In genomic region chr14:19011029-19011428, GRCh38 we compare ENCODE assay signal across 15 cellular contexts. TPM values are rescaled to one million over a fixed set of nuclear protein-coding genes. Genes with fewer than 3 reads are reported as not detected.
"Had no signal": no experiment of that assay in that cellular context is flagged by ENCODE, and none has a peak within 500 bp of the region (broad histone marks: within the 10 kb centered on the region; RNA-seq: fewer than 3 reads in every experiment).

No MANE protein-coding gene starts in this region.

RNA-seq across cellular contexts. Expression of gene POTEM, which starts 43.8 kb away (rescaled TPM):
- total RNA-seq: stomach, subcutaneous adipose tissue, suprapubic skin, temporal lobe, thoracic aorta, thyroid gland, tibial nerve, transverse colon, upper lobe of left lung, upper lobe of right lung, ureter, urinary bladder, uterus, vagina had no signal
- polyA plus RNA-seq: stomach, thymus, urinary bladder had no signal
